Comparison of ENCODE assay signal across 30 cellular contexts in genomic region chr5:79859588-79859987, GRCh38.
A peak's percentile ranks its signal among the peaks of the same experiment; 100 is the strongest.
DNase-seq lines count a peak whose midpoint lies in the region; ATAC-seq, FAIRE-seq and TF ChIP-seq lines count a peak whose summit lies in the region.
"Had no signal": no experiment of that assay in that cellular context is flagged by ENCODE, and none has a peak within 500 bp of the region (broad histone marks: within the 10 kb centered on the region; RNA-seq: fewer than 3 reads in every experiment).

No MANE protein-coding gene starts in this region.

- H3K4me1 ChIP-seq in esophagus muscularis mucosa (no peaks in the 10 kb centered on the region), skeletal muscle tissue (ENCODE audit: control insufficient read depth in 3 of 3, insufficient read depth in 3 of 3, low read length in 3 of 3) (peaks cover 13 to 15% (median 14%) of the 10 kb centered on the region in 3 donors), pancreas (no peaks in the 10 kb centered on the region)
- H3K4me1 ChIP-seq: ascending aorta, Peyer's patch had no signal

- H3K27me3 ChIP-seq in esophagus muscularis mucosa (no peaks in the 10 kb centered on the region), skeletal muscle tissue (ENCODE audit: control insufficient read depth in 3 of 3, insufficient read depth in 3 of 3, low read length in 3 of 3) (no peaks in the 10 kb centered on the region), pancreas (no peaks in the 10 kb centered on the region)
- H3K27me3 ChIP-seq: ascending aorta, cardiac muscle cell, Peyer's patch had no signal

- H3K9me3 ChIP-seq in esophagus muscularis mucosa (no peaks in the 10 kb centered on the region), skeletal muscle tissue (ENCODE audit: control insufficient read depth in 3 of 3, low read length in 3 of 3) (no peaks in the 10 kb centered on the region), pancreas (no peaks in the 10 kb centered on the region)
- H3K9me3 ChIP-seq: ascending aorta, Peyer's patch had no signal

- no peak for FAIRE-seq in pancreas (lab: Jason Lieb, UNC)
- FAIRE-seq: TTC549 had no signal

- TF ChIP-seq POLR2A in esophagus muscularis mucosa (IDR thresholded peaks at IDR 0.05; ENCODE audit: low read depth) = no peak

- TF ChIP-seq CTCF in esophagus muscularis mucosa (IDR thresholded peaks at IDR 0.05) (no peak), pancreas (IDR thresholded peaks at IDR 0.05) (no peak)

- H3K4me3 ChIP-seq in esophagus muscularis mucosa (no peak overlapping the region), skeletal muscle tissue (ENCODE audit: low read length in 3 of 3) (no peak overlapping the region), pancreas (no peak overlapping the region)
- H3K4me3 ChIP-seq: ascending aorta, cardiac muscle cell, coronary artery, hepatocyte, Peyer's patch, SK-N-MC had no signal

- ATAC-seq in HG03460 (IDR thresholded peaks at IDR 0.05; ENCODE audit: unreplicated experiment) (no peak), pancreas (no peak)
- ATAC-seq: HCT116; left lobe of liver; naive thymus-derived CD8-positive, alpha-beta T cell had no signal

- intact Hi-C loops in esophagus muscularis mucosa (cut with DNase I) = loop anchor here (5.0 to 10.0 kb wide), 3 partner anchors 157 to 835 kb away; no protein-coding TSS in a partner anchor
- intact Hi-C loops in pancreas (cut with DNase I) = loop anchor here in 1 of 3 donors (5.0 to 10.0 kb wide), 2 partner anchors 155 to 297 kb away; no protein-coding TSS in a partner anchor

- no peaks in the 10 kb centered on the region for H3K36me3 ChIP-seq in esophagus muscularis mucosa
- H3K36me3 ChIP-seq in skeletal muscle tissue (ENCODE audit: control insufficient read depth in 3 of 3, insufficient read depth in 3 of 3, low read length in 3 of 3) = no peaks in the 10 kb centered on the region
- no peaks in the 10 kb centered on the region for H3K36me3 ChIP-seq in pancreas
- H3K36me3 ChIP-seq: ascending aorta, cardiac muscle cell, Peyer's patch had no signal

- no peak for TF ChIP-seq EP300 in esophagus muscularis mucosa (IDR thresholded peaks at IDR 0.05)

- 58% methylated on average over 5 of the region's 5 CpGs for WGBS in esophagus muscularis mucosa
- 36 to 44% methylated on average over 5 of the region's 5 CpGs for WGBS in pancreas, 2 donors

- no peak overlapping the region for H3K27ac ChIP-seq in esophagus muscularis mucosa (replicated peaks in 1 of 4)
- peak overlapping the region; percentile 15 for H3K27ac ChIP-seq in skeletal muscle tissue (ENCODE audit: low read depth, low read length)
- H3K27ac ChIP-seq in pancreas = no peak overlapping the region
- H3K27ac ChIP-seq: ascending aorta, cardiac muscle cell, coronary artery, hepatocyte, Peyer's patch, SK-N-MC had no signal

- peak; percentile 33 for DNase-seq in OCI-M1 (lab: John Stamatoyannopoulos, UW)
- peak; percentile 21 for DNase-seq in esophagus muscularis mucosa (ENCODE audit: extremely low spot score)
- peak; percentile 51 for DNase-seq in left kidney (ENCODE audit: low read depth, low spot score)
- no peak for DNase-seq in DMS 273 treated with DMSO at 0.1 percent for 48 hours (lab: John Stamatoyannopoulos, UW)
- no peak for DNase-seq in pancreas
- DNase-seq: activated CD4-positive, alpha-beta memory T cell treated with anti-CD3 and anti-CD28 coated beads, Interleukin-2, amount 10 ng/mL, durations not matched to agents 7 days and 5 days; activated CD4-positive, CD25-positive, alpha-beta regulatory T cell treated with anti-CD3 and anti-CD28 coated beads, Interleukin-2, amount 50 U/mL, for 72 hours; activated effector memory CD4-positive, alpha-beta T cell treated with Interleukin-2 at 50 U/mL for 16 hours; activated naive CD8-positive, alpha-beta T cell treated with anti-CD3 and anti-CD28 coated beads for 36 hours; Calu3; effector memory CD4-positive, alpha-beta T cell; erythroblast; foreskin melanocyte; naive thymus-derived CD8-positive, alpha-beta T cell; NCI-H2171 treated with DMSO at 0.1 percent for 48 hours; NCI-H524 treated with DMSO at 0.1 percent for 48 hours; occipital lobe; Peyer's patch; retina; stimulated activated CD4-positive, alpha-beta T cell treated with anti-CD3 and anti-CD28 coated beads, Interleukin-2, amount 100 ng/mL, for 48 hours had no signal

- peak overlapping the region in 2 of 3 donors; percentile 17 to 51 for H3K9ac ChIP-seq in skeletal muscle tissue (ENCODE audit: low read depth in 1 of 3, low read length in 3 of 3)

Comparison
In these comparisons a context has a peak if more than half of its experiments do, and no peak if none do; other contexts are left out.
1. DNase-seq: peak in OCI-M1 (single experiment), esophagus muscularis mucosa (single experiment) and left kidney (single experiment); none in DMS 273 treated with DMSO at 0.1 percent for 48 hours (single experiment) and pancreas (0 of 6).